In the genomic region with DNA sequence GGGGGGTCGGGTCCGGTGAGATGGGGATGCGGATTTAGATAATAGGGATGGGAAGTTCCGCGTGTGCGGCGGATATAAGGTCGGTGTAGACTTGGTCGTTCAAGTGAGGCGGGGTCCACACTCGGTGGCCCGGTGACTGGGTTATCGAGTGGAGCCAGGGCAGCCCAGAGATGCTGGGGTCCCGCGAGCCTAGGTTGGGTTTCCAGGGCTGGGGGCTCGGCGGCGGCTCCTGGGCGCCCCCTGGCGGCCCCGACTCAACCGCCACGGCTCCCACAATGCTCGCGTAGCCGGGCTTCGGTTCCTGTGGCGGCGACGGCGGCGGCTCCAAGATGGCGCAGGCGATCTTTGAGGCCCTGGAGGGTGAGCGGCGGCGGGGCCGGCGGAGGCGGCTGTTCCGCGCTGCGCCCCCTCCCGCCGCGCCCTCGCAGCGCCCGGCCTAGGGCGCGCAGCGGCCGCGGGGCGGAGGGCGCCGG, we compare ENCODE assay signal across 8 cellular contexts. TPM values are rescaled to one million over a fixed set of nuclear protein-coding genes. Genes with fewer than 3 reads are reported as not detected.
A peak's percentile ranks its signal among the peaks of the same experiment; 100 is the strongest.
DNase-seq lines count a peak whose midpoint lies in the region; ATAC-seq and TF ChIP-seq lines count a peak whose summit lies in the region.

A gene (plus strand): TSS at position 304 of the 473 bp plus-strand sequence. CDS start 26 bp downstream, at position 330.

- no peaks in the 10 kb centered on the region for H3K9me2 ChIP-seq in OCI-LY7 (ENCODE audit: insufficient read depth, low read length)

- peaks cover 11% of the 10 kb centered on the region for H3K9me3 Mint-ChIP-seq in neural progenitor cell

- H3K4me1 ChIP-seq in OCI-LY7 (ENCODE audit: insufficient read depth, low read length, poor library complexity, severe bottlenecking) (peaks cover 30% of the 10 kb centered on the region), fibroblast of lung (ENCODE audit: control insufficient read depth, extremely low read depth, insufficient read depth, low read length) (peaks cover 12% of the 10 kb centered on the region), neural progenitor cell (peaks cover 10% of the 10 kb centered on the region), stomach (peaks cover 23 to 33% (median 30%) of the 10 kb centered on the region in 4 donors)

- H3K27ac ChIP-seq in OCI-LY7 (ENCODE audit: low read depth, low read length, poor library complexity, severe bottlenecking), result peak within 1 kb of the TSS; percentile 90
- peak within 1 kb of the TSS; percentile 63 for H3K27ac ChIP-seq in fibroblast of lung (ENCODE audit: insufficient read depth, low read length)
- H3K27ac ChIP-seq in neural progenitor cell, result peak within 1 kb of the TSS; percentile 61
- H3K27ac ChIP-seq in stomach, result peak within 1 kb of the TSS; percentile 89 to 97 (median 95)

- H3K4me3 ChIP-seq in OCI-LY7 (ENCODE audit: low read depth, low read length, poor library complexity, severe bottlenecking), result peak within 1 kb of the TSS; percentile 70
- peak within 1 kb of the TSS; percentile 58 to 63 (median 60) for H3K4me3 ChIP-seq in fibroblast of lung (replicated peaks in 1 of 4; ENCODE audit: control extremely low read depth in 1 of 4, insufficient read depth in 1 of 4, low read depth in 3 of 4, low read length in 4 of 4)
- H3K4me3 ChIP-seq in neural progenitor cell, result peak within 1 kb of the TSS; percentile 43
- H3K4me3 ChIP-seq in stomach, result peak within 1 kb of the TSS; percentile 52 to 64 (median 59)

- H4K20me1 ChIP-seq in OCI-LY7 (ENCODE audit: insufficient read depth, low read length), result no peaks in the 10 kb centered on the region
- H4K20me1 ChIP-seq in fibroblast of lung (ENCODE audit: control insufficient read depth, extremely low read depth, insufficient read depth, low read length), result no peaks in the 10 kb centered on the region
- H4K20me1 ChIP-seq in neural progenitor cell (ENCODE audit: low read depth), result no peaks in the 10 kb centered on the region

- H3K79me2 ChIP-seq in OCI-LY7 (ENCODE audit: insufficient read depth, low read depth, low read length), result no peaks in the 10 kb centered on the region; the same call in 1 of the 2 replicates
- no peaks in the 10 kb centered on the region for H3K79me2 ChIP-seq in fibroblast of lung (ENCODE audit: control insufficient read depth, insufficient read depth, low read length)
- H3K79me2 ChIP-seq in neural progenitor cell (ENCODE audit: low read depth), result no peaks in the 10 kb centered on the region

- peak within 1 kb of the TSS; percentile 57 for H3K9ac ChIP-seq in fibroblast of lung (ENCODE audit: insufficient read depth, low read length)
- no peak within 1 kb of the TSS for H3K9ac ChIP-seq in neural progenitor cell

- intact Hi-C loops in OCI-LY7 (cut with micrococcal nuclease; ENCODE audit: unreplicated experiment), result loop anchor here (1.0 to 5.0 kb wide), 7 partner anchors 45 to 284 kb away; a partner anchor contains a TSS
- intact Hi-C loops in stomach (cut with DNase I; ENCODE audit: low total_unique reads), result no loop called here

- TF ChIP-seq CTCF in OCI-LY7 (conservative IDR thresholded peaks at IDR 0.05; ENCODE audit: low read length) (peak; percentile 81), fibroblast of lung (conservative IDR thresholded peaks at IDR 0.05 in 1 of 2, IDR thresholded peaks at IDR 0.05 in 1 of 2; ENCODE audit: low read depth in 1 of 2, low read length in 2 of 2) (peak; percentile 59 to 66), neural progenitor cell (IDR thresholded peaks at IDR 0.05) (peak; percentile 85), stomach (IDR thresholded peaks at IDR 0.05) (peak in 5 of 7 experiments; percentile 74 to 94 (median 80))

- H3K36me3 ChIP-seq in OCI-LY7 (ENCODE audit: insufficient read depth, low read length) (peaks cover 3% of the 10 kb centered on the region; the same call in 1 of the 2 replicates), fibroblast of lung (ENCODE audit: control insufficient read depth, insufficient read depth, low read length) (no peaks in the 10 kb centered on the region), neural progenitor cell (no peaks in the 10 kb centered on the region), stomach (peaks cover 0 to 7% (median 0%) of the 10 kb centered on the region in 4 donors)

- H3K4me1 Mint-ChIP-seq in neural progenitor cell, result peaks cover 19% of the 10 kb centered on the region

- BruUV-seq in OCI-LY7 (replicated peaks; lab: Mats Ljungman, UMichigan), result no TSS peak

- H2AFZ ChIP-seq in OCI-LY7 (ENCODE audit: low read length) (peak within 1 kb of the TSS; percentile 85), fibroblast of lung (ENCODE audit: low read length) (peak within 1 kb of the TSS; percentile 87), neural progenitor cell (replicated peaks) (peak within 1 kb of the TSS; percentile 96)

- peaks cover 7% of the 10 kb centered on the region for H3K36me3 Mint-ChIP-seq in neural progenitor cell

- H3K9me3 ChIP-seq in OCI-LY7 (ENCODE audit: low read length), result peaks cover 8% of the 10 kb centered on the region
- H3K9me3 ChIP-seq in fibroblast of lung (ENCODE audit: control insufficient read depth, insufficient read depth, low read depth, low read length), result peaks cover under 1% of the 10 kb centered on the region
- H3K9me3 ChIP-seq in neural progenitor cell (ENCODE audit: low read depth), result peaks cover 5% of the 10 kb centered on the region
- peaks cover 7 to 13% (median 7%) of the 10 kb centered on the region in 4 donors for H3K9me3 ChIP-seq in stomach

- WGBS in stomach, 5 donors, result 1 to 7% (median 3%) methylated on average over 23 to 57 of the region's 57 CpGs

- CTCF ChIA-PET in OCI-LY7 (lab: Charles Lee; ENCODE audit: unreplicated experiment), result interaction anchor here (1.0 kb wide), 1 partner anchor 50 kb away, joined by 4 read pairs; no protein-coding TSS in a partner anchor

- H3K4me2 ChIP-seq in OCI-LY7 (ENCODE audit: low read length) (peak within 1 kb of the TSS; percentile 89), fibroblast of lung (ENCODE audit: extremely low read depth, insufficient read depth, low read length) (peak within 1 kb of the TSS; percentile 91), neural progenitor cell (peak within 1 kb of the TSS; percentile 91)

- TF ChIP-seq EP300 in stomach (IDR thresholded peaks at IDR 0.05), result no peak

- peak within 1 kb of the TSS; percentile 83 for H3K4me3 Mint-ChIP-seq in neural progenitor cell

- H3K27me3 ChIP-seq in fibroblast of lung (ENCODE audit: control insufficient read depth, insufficient read depth, low read length) (no peaks in the 10 kb centered on the region), neural progenitor cell (no peaks in the 10 kb centered on the region), stomach (no peaks in the 10 kb centered on the region)

- DNase-seq in DMS153 (lab: John Stamatoyannopoulos, UW), result peak; percentile 75
- DNase-seq in HuH-7 (ENCODE audit: low spot score), result peak; percentile 87
- peak; percentile 94 for DNase-seq in OCI-LY7 (ENCODE audit: low spot score)
- peak; percentile 93 for DNase-seq in activated T-cell treated with anti-CD3 and anti-CD28 coated beads, Interleukin-2, amount 50 U/mL, for 1 hour
- DNase-seq in fibroblast of lung (ENCODE audit: low read depth in 2 of 2), result peak in 1 of 2 donors; percentile 73
- DNase-seq in neural progenitor cell (ENCODE audit: low spot score), result peak; percentile 97
- DNase-seq in stomach, result peak; percentile 91

- H3F3A ChIP-seq in neural progenitor cell (ENCODE audit: low read depth), result peaks cover 30% of the 10 kb centered on the region

- H3K27me3 Mint-ChIP-seq in neural progenitor cell (ENCODE audit: insufficient read depth, low read depth), result peaks cover 9% of the 10 kb centered on the region

- POLR2A ChIA-PET in OCI-LY7 (lab: Charles Lee), result interaction anchor here (1.0 to 1.2 kb wide), 2 partner anchors 22 to 47 kb away, joined by 5 read pairs; no protein-coding TSS in a partner anchor

- no peak for TF ChIP-seq POLR2A in stomach (IDR thresholded peaks at IDR 0.05)

- H3K27ac Mint-ChIP-seq in neural progenitor cell, result peak within 1 kb of the TSS; percentile 87

- ATAC-seq in GM21528 (IDR thresholded peaks at IDR 0.05; ENCODE audit: low FRiP score, unreplicated experiment), result peak; percentile 67

RNA-seq across cellular contexts. Expression of the gene that starts here (rescaled TPM):
- total RNA-seq in OCI-LY7 (2014; rRNA removed; shearing (Covaris generic)), result 3.2 and 3.4 TPM in 2 replicates
- total RNA-seq in OCI-LY7 (2022) (6.8 and 7.7 TPM in 2 replicates), fibroblast of lung (0.77 and 0.99 TPM in 2 replicates), neural progenitor cell (ENCODE audit: low replicate concordance) (0.82 and 2.5 TPM in 2 replicates), stomach (1 to 10 TPM in 4 of 5 donors, under 1 TPM in 1; 0.58 to 6.2 (median 1.3) TPM)
- polyA plus RNA-seq in fibroblast of lung (1.1 and 1.6 TPM in 2 replicates), stomach (1 to 10 TPM; 1.4 to 3.7 (median 2.4) TPM)
- polyA plus RNA-seq in fibroblast of lung (2012), result 1.2 and 1.8 TPM in 2 replicates
- polyA minus RNA-seq in fibroblast of lung (ENCODE audit: low replicate concordance), result 1.3 and 7.5 TPM in 2 replicates
